In genomic region chr16:78745491-78746019, GRCh38 we compare ENCODE assay signal across 1 cellular context.
A peak's percentile ranks its signal among the peaks of the same experiment; 100 is the strongest.
TF ChIP-seq lines count a peak whose summit lies in the region.

No MANE protein-coding gene starts in this region.

TF ChIP-seq in HEK293, 187 proteins besides CTCF, POLR2A, EP300 and RAD21 (continued from another document):
- TF ChIP-seq ZNF645 (tag by site-specific recombination; IDR thresholded peaks at IDR 0.05) (no peak), PRDM6 (tag by site-specific recombination; IDR thresholded peaks at IDR 0.05) (no peak), ZNF202 (tag by site-specific recombination; IDR thresholded peaks at IDR 0.05; ENCODE audit: borderline replicate concordance) (no peak), ZNF768 (tag by site-specific recombination; IDR thresholded peaks at IDR 0.05) (no peak), ZNF785 (tag by site-specific recombination; IDR thresholded peaks at IDR 0.05) (no peak), KLF9 (tag by site-specific recombination; IDR thresholded peaks at IDR 0.05; ENCODE audit: low read depth) (peak; percentile 64; the same call in 1 of the 2 replicates), PATZ1 (tag by site-specific recombination; IDR thresholded peaks at IDR 0.05) (peak; percentile 24; the same call in 1 of the 2 replicates), WT1 (tag by site-specific recombination; IDR thresholded peaks at IDR 0.05) (peak; percentile 49), EGR2 (tag by site-specific recombination; IDR thresholded peaks at IDR 0.05; ENCODE audit: low read depth) (peak; percentile 87), ZNF580 (tag by site-specific recombination; IDR thresholded peaks at IDR 0.05) (no peak), ZNF398 (tag by site-specific recombination; IDR thresholded peaks at IDR 0.05) (peak; percentile 77), TCF7L2 (IDR thresholded peaks at IDR 0.05; ENCODE audit: borderline replicate concordance, low read depth, low read length) (no peak), ZNF362 (tag by site-specific recombination; IDR thresholded peaks at IDR 0.05) (no peak), KLF16 (tag by site-specific recombination; IDR thresholded peaks at IDR 0.05) (peak; percentile 38; the same call in 1 of the 2 replicates)
